16 cellular contexts compared by ENCODE assay signal in genomic region chr13:65064967-65065366, GRCh38.
DNase-seq lines count a peak whose midpoint lies in the region; ATAC-seq and TF ChIP-seq lines count a peak whose summit lies in the region.
"Had no signal": no experiment of that assay in that cellular context is flagged by ENCODE, and none has a peak within 500 bp of the region (broad histone marks: within the 10 kb centered on the region; RNA-seq: fewer than 3 reads in every experiment).

No MANE protein-coding gene starts in this region.

- H3K4me3 Mint-ChIP-seq in neural progenitor cell = no peak overlapping the region
- H3K4me3 Mint-ChIP-seq: CD8-positive, alpha-beta memory T cell; IgD-negative memory B cell had no signal

- no peaks in the 10 kb centered on the region for H3K27me3 Mint-ChIP-seq in neural progenitor cell (ENCODE audit: insufficient read depth, low read depth)
- H3K27me3 Mint-ChIP-seq: IgD-negative memory B cell had no signal

- H2AFZ ChIP-seq in Loucy (ENCODE audit: low read length) (peak overlapping the region; percentile 73; the same call in 1 of the 2 replicates), OCI-LY3 (ENCODE audit: low read depth, low read length) (0 out of 2 replicates have a peak overlapping the region, but pooled peaks have one; percentile 12), neural progenitor cell (replicated peaks) (peak overlapping the region; percentile 7)

- H3K9me3 Mint-ChIP-seq in neural progenitor cell = no peaks in the 10 kb centered on the region

- H3K79me2 ChIP-seq in Loucy (ENCODE audit: insufficient read depth, low read length) = no peaks in the 10 kb centered on the region
- H3K79me2 ChIP-seq in OCI-LY3 (ENCODE audit: low read length) = no peaks in the 10 kb centered on the region
- H3K79me2 ChIP-seq in neural progenitor cell (ENCODE audit: low read depth) = no peaks in the 10 kb centered on the region

- H3K9me2 ChIP-seq in Loucy (replicated peaks; ENCODE audit: low read depth, low read length) = no peaks in the 10 kb centered on the region

- H4K20me1 ChIP-seq in Loucy (ENCODE audit: insufficient read depth, low read length, poor library complexity, severe bottlenecking) (no peaks in the 10 kb centered on the region), OCI-LY3 (ENCODE audit: insufficient read depth, low read length) (no peaks in the 10 kb centered on the region), neural progenitor cell (ENCODE audit: low read depth) (no peaks in the 10 kb centered on the region)
- H4K20me1 ChIP-seq: BLaER1 had no signal

- H3K27me3 ChIP-seq in Loucy (ENCODE audit: insufficient read depth, low read length, poor library complexity, severe bottlenecking) (no peaks in the 10 kb centered on the region), OCI-LY3 (ENCODE audit: low read depth, low read length) (no peaks in the 10 kb centered on the region), neural progenitor cell (no peaks in the 10 kb centered on the region)
- H3K27me3 ChIP-seq: BLaER1 had no signal

- H3K4me2 ChIP-seq in Loucy (ENCODE audit: low read depth, low read length, poor library complexity, severe bottlenecking) (no peak overlapping the region), OCI-LY3 (ENCODE audit: low read length) (no peak overlapping the region), neural progenitor cell (no peak overlapping the region)
- H3K4me2 ChIP-seq: BLaER1 had no signal

- DNase-seq in NCI-H146 (lab: John Stamatoyannopoulos, UW) = peak; percentile 20
- no peak for DNase-seq in NCI-H146 treated with DMSO at 0.1 percent for 48 hours (lab: John Stamatoyannopoulos, UW; ENCODE audit: unreplicated experiment)
- DNase-seq in neural progenitor cell (ENCODE audit: low spot score) = no peak
- DNase-seq in GOT3 (lab: John Stamatoyannopoulos, UW) = no peak
- no peak for DNase-seq in NCI-H2171 (lab: John Stamatoyannopoulos, UW)
- DNase-seq: AML-193; Caco-2; CD8-positive, alpha-beta memory T cell; HCEC 1CT had no signal

- no peaks in the 10 kb centered on the region for H3K4me1 Mint-ChIP-seq in neural progenitor cell
- H3K4me1 Mint-ChIP-seq: CD8-positive, alpha-beta memory T cell; IgD-negative memory B cell had no signal

- H3F3A ChIP-seq in Loucy (ENCODE audit: low read depth) (no peaks in the 10 kb centered on the region), neural progenitor cell (ENCODE audit: low read depth) (no peaks in the 10 kb centered on the region)

- H3K9ac ChIP-seq in Loucy (ENCODE audit: low read depth, low read length, poor library complexity, severe bottlenecking) (no peak overlapping the region), OCI-LY3 (ENCODE audit: low read length) (no peak overlapping the region), neural progenitor cell (no peak overlapping the region)
- H3K9ac ChIP-seq: BLaER1 had no signal

- H3K36me3 Mint-ChIP-seq in neural progenitor cell = no peaks in the 10 kb centered on the region
- H3K36me3 Mint-ChIP-seq: CD8-positive, alpha-beta memory T cell; IgD-negative memory B cell had no signal

- no peak for ATAC-seq in GM19452 (IDR thresholded peaks at IDR 0.05; ENCODE audit: unreplicated experiment)

- H3K9me3 ChIP-seq in Loucy (ENCODE audit: insufficient read depth, low read depth, low read length) = no peaks in the 10 kb centered on the region
- H3K9me3 ChIP-seq in OCI-LY3 (ENCODE audit: insufficient read depth, low read length) = no peaks in the 10 kb centered on the region
- H3K9me3 ChIP-seq in neural progenitor cell (ENCODE audit: low read depth) = no peaks in the 10 kb centered on the region
- H3K9me3 ChIP-seq: BLaER1, Caco-2 had no signal

- H3K4me1 ChIP-seq in Loucy (ENCODE audit: insufficient read depth, low read length, poor library complexity, severe bottlenecking) = no peaks in the 10 kb centered on the region
- H3K4me1 ChIP-seq in OCI-LY3 (ENCODE audit: low read length) = no peaks in the 10 kb centered on the region
- H3K4me1 ChIP-seq in neural progenitor cell = no peaks in the 10 kb centered on the region
- H3K4me1 ChIP-seq: BLaER1, Caco-2 had no signal

- H3K4me3 ChIP-seq in Loucy (ENCODE audit: low read length, poor library complexity, severe bottlenecking) (no peak overlapping the region), OCI-LY3 (ENCODE audit: low read length) (no peak overlapping the region), neural progenitor cell (no peak overlapping the region)
- H3K4me3 ChIP-seq: BLaER1 had no signal

- TF ChIP-seq CTCF in Loucy (conservative IDR thresholded peaks at IDR 0.05; ENCODE audit: low read length) = no peak; the same call in 1 of the 2 replicates
- no peak for TF ChIP-seq CTCF in OCI-LY3 (IDR thresholded peaks at IDR 0.05; ENCODE audit: low read depth, low read length)
- no peak for TF ChIP-seq CTCF in neural progenitor cell (IDR thresholded peaks at IDR 0.05)

- H3K27ac ChIP-seq in OCI-LY3 (ENCODE audit: low read length) (no peak overlapping the region), neural progenitor cell (no peak overlapping the region)
- H3K27ac ChIP-seq: 22Rv1, BLaER1, HL-60 had no signal

- no peaks in the 10 kb centered on the region for H3K36me3 ChIP-seq in Loucy (ENCODE audit: insufficient read depth, low read length)
- H3K36me3 ChIP-seq in OCI-LY3 (replicated peaks; ENCODE audit: low read depth, low read length) = no peaks in the 10 kb centered on the region
- H3K36me3 ChIP-seq in neural progenitor cell = no peaks in the 10 kb centered on the region
- H3K36me3 ChIP-seq: BLaER1 had no signal

- no peak overlapping the region for H3K27ac Mint-ChIP-seq in neural progenitor cell
- H3K27ac Mint-ChIP-seq: CD8-positive, alpha-beta memory T cell; IgD-negative memory B cell had no signal

Comparison
In these comparisons a context has a peak if more than half of its experiments do, and no peak if none do; other contexts are left out.
1. H2AFZ ChIP-seq: peak in every context shown above with its lines; median percentile 73 in Loucy; 12 in OCI-LY3; 7 in neural progenitor cell.